1 cellular context compared by ENCODE assay signal in genomic region chr15:42151736-42152135, GRCh38.
TF ChIP-seq lines count a peak whose summit lies in the region.

No MANE protein-coding gene starts in this region.

TF ChIP-seq in endothelial cell of umbilical vein, 7 proteins besides CTCF, POLR2A, EP300 and RAD21:
- TF ChIP-seq EZH2 (IDR thresholded peaks at IDR 0.05; ENCODE audit: borderline replicate concordance, low read depth, low read length, severe bottlenecking): no peak
- no peak for TF ChIP-seq POLR2AphosphoS5 (IDR thresholded peaks at IDR 0.05; ENCODE audit: insufficient read depth, low read depth, low read length)
- no peak for TF ChIP-seq JUN (IDR thresholded peaks at IDR 0.05; ENCODE audit: borderline replicate concordance, insufficient read depth, insufficient read length, low read depth)
- TF ChIP-seq MYC (IDR thresholded peaks at IDR 0.05; ENCODE audit: low read depth, low read length): no peak
- TF ChIP-seq, protein P1, sequence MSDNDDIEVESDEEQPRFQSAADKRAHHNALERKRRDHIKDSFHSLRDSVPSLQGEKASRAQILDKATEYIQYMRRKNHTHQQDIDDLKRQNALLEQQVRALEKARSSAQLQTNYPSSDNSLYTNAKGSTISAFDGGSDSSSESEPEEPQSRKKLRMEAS (IDR thresholded peaks at IDR 0.05; ENCODE audit: insufficient read depth, insufficient read length): no peak
- no peak for TF ChIP-seq FOS (IDR thresholded peaks at IDR 0.05; ENCODE audit: borderline replicate concordance, insufficient read depth, low read length)
- no peak for TF ChIP-seq GATA2 (IDR thresholded peaks at IDR 0.05; ENCODE audit: insufficient read depth, insufficient read length, low read depth, low read length)
TF ChIP-seq in endothelial cell of umbilical vein: peak in this region for 0.
